36 cellular contexts compared by ENCODE assay signal in genomic region chr5:176825957-176826356, GRCh38. TPM values are rescaled to one million over a fixed set of nuclear protein-coding genes. Genes with fewer than 3 reads are reported as not detected.
"Had no signal": no experiment of that assay in that cellular context is flagged by ENCODE, and none has a peak within 500 bp of the region (broad histone marks: within the 10 kb centered on the region; RNA-seq: fewer than 3 reads in every experiment).

No MANE protein-coding gene starts in this region.

- H3K9me3 ChIP-seq: adrenal gland, body of pancreas had no signal

- H3K4me3 ChIP-seq: adrenal gland, body of pancreas, breast epithelium had no signal

- H3K36me3 Mint-ChIP-seq: activated CD8-positive, alpha-beta memory T cell treated with anti-CD3 and anti-CD28 coated beads, Interleukin-2, amount 10 ng/mL, durations not matched to agents 7 days and 5 days; activated naive CD4-positive, alpha-beta T cell treated with anti-CD3 and anti-CD28 coated beads, Interleukin-2, amount 10 ng/mL, durations not matched to agents 7 days and 5 days; activated naive CD4-positive, alpha-beta T cell treated with anti-CD3 and anti-CD28 coated beads, Interleukin-2, amount 50 U/mL, for 24 hours; activated naive CD8-positive, alpha-beta T cell; activated naive CD8-positive, alpha-beta T cell treated with anti-CD3 and anti-CD28 coated beads, Interleukin-2, amount 10 ng/mL, durations not matched to agents 7 days and 5 days; WTC11 had no signal

- ATAC-seq: activated CD4-positive, alpha-beta T cell treated with anti-CD3 and anti-CD28 coated beads for 36 hours; activated CD4-positive, CD25-positive, alpha-beta regulatory T cell treated with anti-CD3 and anti-CD28 coated beads, Interleukin-2, amount 50 U/mL, for 24 hours; activated CD8-positive, alpha-beta memory T cell treated with anti-CD3 and anti-CD28 coated beads, Interleukin-2, amount 10 ng/mL, durations not matched to agents 7 days and 5 days; activated CD8-positive, alpha-beta T cell treated with anti-CD3 and anti-CD28 coated beads, Interleukin-2, amount 10 ng/mL, durations not matched to agents 7 days and 5 days; body of pancreas; WTC11 had no signal

- H3K36me3 ChIP-seq: adrenal gland, brain microvascular endothelial cell, breast epithelium, WERI-Rb-1 had no signal

- H3K27me3 ChIP-seq: adrenal gland, body of pancreas had no signal

- H3K27ac ChIP-seq: adrenal gland, body of pancreas, brain microvascular endothelial cell, breast epithelium, WERI-Rb-1 had no signal

- DNase-seq: activated CD4-positive, alpha-beta memory T cell treated with anti-CD3 and anti-CD28 coated beads, Interleukin-2, amount 10 ng/mL, durations not matched to agents 7 days and 5 days; activated CD4-positive, alpha-beta T cell treated with anti-CD3 and anti-CD28 coated beads for 1 hour; activated CD4-positive, alpha-beta T cell treated with anti-CD3 and anti-CD28 coated beads for 36 hours; activated CD4-positive, alpha-beta T cell treated with anti-CD3 and anti-CD28 coated beads for 48 hours; activated CD4-positive, alpha-beta T cell treated with anti-CD3 and anti-CD28 coated beads, Interleukin-2, amount 10 ng/mL, durations not matched to agents 7 days and 5 days; activated CD4-positive, alpha-beta T cell treated with anti-CD3 and anti-CD28 coated beads, Interleukin-2, amount 50 U/mL, for 48 hours; activated CD4-positive, CD25-positive, alpha-beta regulatory T cell; activated CD8-positive, alpha-beta memory T cell treated with anti-CD3 and anti-CD28 coated beads for 24 hours; activated CD8-positive, alpha-beta memory T cell treated with anti-CD3 and anti-CD28 coated beads, Interleukin-2, amount 10 ng/mL, durations not matched to agents 7 days and 5 days; activated CD8-positive, alpha-beta memory T cell treated with anti-CD3 and anti-CD28 coated beads, Interleukin-2, amount 50 U/mL, for 48 hours; activated CD8-positive, alpha-beta T cell treated with anti-CD3 and anti-CD28 coated beads, Interleukin-2, amount 10 ng/mL, durations not matched to agents 7 days and 5 days; activated effector memory CD4-positive, alpha-beta T cell treated with Interleukin-2 at 50 U/mL for 16 hours; activated gamma-delta T cell; activated naive CD4-positive, alpha-beta T cell treated with anti-CD3 and anti-CD28 coated beads, Interleukin-2, amount 10 ng/mL, durations not matched to agents 7 days and 5 days; activated naive CD4-positive, alpha-beta T cell treated with Interleukin-2 at 50 U/mL for 16 hours; activated naive CD8-positive, alpha-beta T cell treated with anti-CD3 and anti-CD28 coated beads, Interleukin-2, amount 10 ng/mL, durations not matched to agents 7 days and 5 days; activated T-cell treated with anti-CD3 and anti-CD28 coated beads, Interleukin-2, amount 50 U/mL, for 24 hours; activated T-cell treated with anti-CD3 and anti-CD28 coated beads, Interleukin-2, amount 50 U/mL, for 48 hours; adrenal gland; amniotic stem cell; aorta; body of pancreas; brain microvascular endothelial cell; central memory CD4-positive, alpha-beta T cell; T-helper 1 cell; T-helper 2 cell; T-helper 9 cell; WERI-Rb-1 had no signal

- H3K27ac Mint-ChIP-seq: activated CD4-positive, alpha-beta memory T cell treated with anti-CD3 and anti-CD28 coated beads, Interleukin-2, amount 10 ng/mL, durations not matched to agents 7 days and 5 days; activated CD4-positive, alpha-beta T cell treated with anti-CD3 and anti-CD28 coated beads for 36 hours; activated CD4-positive, alpha-beta T cell treated with anti-CD3 and anti-CD28 coated beads, Interleukin-2, amount 10 ng/mL, durations not matched to agents 7 days and 5 days; activated CD8-positive, alpha-beta memory T cell treated with anti-CD3 and anti-CD28 coated beads, Interleukin-2, amount 10 ng/mL, durations not matched to agents 7 days and 5 days; activated CD8-positive, alpha-beta T cell treated with anti-CD3 and anti-CD28 coated beads, Interleukin-2, amount 10 ng/mL, durations not matched to agents 7 days and 5 days; activated naive CD4-positive, alpha-beta T cell treated with anti-CD3 and anti-CD28 coated beads, Interleukin-2, amount 10 ng/mL, durations not matched to agents 7 days and 5 days; activated naive CD4-positive, alpha-beta T cell treated with anti-CD3 and anti-CD28 coated beads, Interleukin-2, amount 50 U/mL, for 24 hours; activated naive CD8-positive, alpha-beta T cell; activated naive CD8-positive, alpha-beta T cell treated with anti-CD3 and anti-CD28 coated beads, Interleukin-2, amount 10 ng/mL, durations not matched to agents 7 days and 5 days; activated T-cell treated with anti-CD3 and anti-CD28 coated beads, Interleukin-2, amount 50 U/mL, for 24 hours; activated T-helper 2 cell treated with anti-CD3 and anti-CD28 coated beads, Interferon-gamma antibody, Interleukin-2, Interleukin-4, amounts not matched to agents 10 μg/mL and 5 μg/mL and 100 μg/mL, durations not matched to agents 14 hours and 24 hours and 36 hours; T-helper 1 cell treated with Interleukin-12 subunit alpha and Interleukin-12 subunit beta and Interleukin-4 antibody, amounts not matched to agents 30 μg/mL and 1 μg/mL, for 36 hours; T-helper 2 cell treated with Interferon-gamma antibody and Interleukin-4, amounts not matched to agents 5 μg/mL and 100 μg/mL, for 36 hours; WTC11 had no signal

- H3K9me3 Mint-ChIP-seq: activated CD4-positive, alpha-beta memory T cell treated with anti-CD3 and anti-CD28 coated beads, Interleukin-2, amount 10 ng/mL, durations not matched to agents 7 days and 5 days; activated naive CD4-positive, alpha-beta T cell treated with anti-CD3 and anti-CD28 coated beads, Interleukin-2, amount 50 U/mL, for 24 hours; activated naive CD8-positive, alpha-beta T cell treated with anti-CD3 and anti-CD28 coated beads, Interleukin-2, amount 10 ng/mL, durations not matched to agents 7 days and 5 days; activated T-cell treated with anti-CD3 and anti-CD28 coated beads, Interleukin-2, amount 50 U/mL, for 24 hours; activated T-helper 2 cell treated with anti-CD3 and anti-CD28 coated beads, Interferon-gamma antibody, Interleukin-2, Interleukin-4, amounts not matched to agents 10 μg/mL and 5 μg/mL and 100 μg/mL, durations not matched to agents 14 hours and 24 hours and 36 hours; T-helper 2 cell treated with Interferon-gamma antibody and Interleukin-4, amounts not matched to agents 5 μg/mL and 100 μg/mL, for 36 hours; WTC11 had no signal

- H3K4me1 Mint-ChIP-seq: activated CD4-positive, alpha-beta memory T cell treated with anti-CD3 and anti-CD28 coated beads, Interleukin-2, amount 10 ng/mL, durations not matched to agents 7 days and 5 days; activated CD4-positive, alpha-beta T cell treated with anti-CD3 and anti-CD28 coated beads for 36 hours; activated CD4-positive, alpha-beta T cell treated with anti-CD3 and anti-CD28 coated beads, Interleukin-2, amount 10 ng/mL, durations not matched to agents 7 days and 5 days; activated CD8-positive, alpha-beta memory T cell treated with anti-CD3 and anti-CD28 coated beads, Interleukin-2, amount 10 ng/mL, durations not matched to agents 7 days and 5 days; activated naive CD4-positive, alpha-beta T cell treated with anti-CD3 and anti-CD28 coated beads, Interleukin-2, amount 10 ng/mL, durations not matched to agents 7 days and 5 days; activated naive CD4-positive, alpha-beta T cell treated with anti-CD3 and anti-CD28 coated beads, Interleukin-2, amount 50 U/mL, for 24 hours; activated naive CD8-positive, alpha-beta T cell treated with anti-CD3 and anti-CD28 coated beads, Interleukin-2, amount 10 ng/mL, durations not matched to agents 7 days and 5 days had no signal

- H3K4me1 ChIP-seq: adrenal gland, body of pancreas, breast epithelium had no signal

- H3K4me3 Mint-ChIP-seq: activated CD4-positive, alpha-beta memory T cell treated with anti-CD3 and anti-CD28 coated beads, Interleukin-2, amount 10 ng/mL, durations not matched to agents 7 days and 5 days; activated CD4-positive, alpha-beta T cell treated with anti-CD3 and anti-CD28 coated beads for 36 hours; activated CD4-positive, alpha-beta T cell treated with anti-CD3 and anti-CD28 coated beads, Interleukin-2, amount 10 ng/mL, durations not matched to agents 7 days and 5 days; activated CD8-positive, alpha-beta memory T cell treated with anti-CD3 and anti-CD28 coated beads, Interleukin-2, amount 10 ng/mL, durations not matched to agents 7 days and 5 days; activated CD8-positive, alpha-beta T cell treated with anti-CD3 and anti-CD28 coated beads, Interleukin-2, amount 10 ng/mL, durations not matched to agents 7 days and 5 days; activated naive CD4-positive, alpha-beta T cell treated with anti-CD3 and anti-CD28 coated beads, Interleukin-2, amount 10 ng/mL, durations not matched to agents 7 days and 5 days; activated naive CD4-positive, alpha-beta T cell treated with anti-CD3 and anti-CD28 coated beads, Interleukin-2, amount 50 U/mL, for 24 hours; activated naive CD8-positive, alpha-beta T cell; activated naive CD8-positive, alpha-beta T cell treated with anti-CD3 and anti-CD28 coated beads, Interleukin-2, amount 10 ng/mL, durations not matched to agents 7 days and 5 days; activated T-cell treated with anti-CD3 and anti-CD28 coated beads, Interleukin-2, amount 50 U/mL, for 24 hours; T-helper 1 cell treated with Interleukin-12 subunit alpha and Interleukin-12 subunit beta and Interleukin-4 antibody, amounts not matched to agents 30 μg/mL and 1 μg/mL, for 36 hours; T-helper 2 cell treated with Interferon-gamma antibody and Interleukin-4, amounts not matched to agents 5 μg/mL and 100 μg/mL, for 36 hours; WTC11 had no signal

RNA-seq across cellular contexts. Expression of gene UNC5A, which starts 15.6 kb away (rescaled TPM):
- total RNA-seq: activated CD4-positive, alpha-beta memory T cell treated with anti-CD3 and anti-CD28 coated beads, Interleukin-2, amount 10 ng/mL, durations not matched to agents 7 days and 5 days; activated CD4-positive, alpha-beta T cell treated with anti-CD3 and anti-CD28 coated beads for 36 hours; activated CD4-positive, alpha-beta T cell treated with anti-CD3 and anti-CD28 coated beads, Interleukin-2, amount 10 ng/mL, durations not matched to agents 7 days and 5 days; activated CD8-positive, alpha-beta memory T cell treated with anti-CD3 and anti-CD28 coated beads, Interleukin-2, amount 10 ng/mL, durations not matched to agents 7 days and 5 days; activated CD8-positive, alpha-beta T cell treated with anti-CD3 and anti-CD28 coated beads, Interleukin-2, amount 10 ng/mL, durations not matched to agents 7 days and 5 days; activated naive CD8-positive, alpha-beta T cell treated with anti-CD3 and anti-CD28 coated beads, Interleukin-2, amount 10 ng/mL, durations not matched to agents 7 days and 5 days; activated T-helper 2 cell treated with anti-CD3 and anti-CD28 coated beads, Interferon-gamma antibody, Interleukin-2, Interleukin-4, amounts not matched to agents 10 μg/mL and 5 μg/mL and 100 μg/mL, durations not matched to agents 14 hours and 24 hours and 36 hours; aorta had no signal
- polyA plus RNA-seq: aorta had no signal
